ENCODE assay signal across 11 cellular contexts in genomic region chr15:71572452-71573053, GRCh38.
A peak's percentile ranks its signal among the peaks of the same experiment; 100 is the strongest.
DNase-seq lines count a peak whose midpoint lies in the region; ATAC-seq, FAIRE-seq and TF ChIP-seq lines count a peak whose summit lies in the region.
"Had no signal": no experiment of that assay in that cellular context is flagged by ENCODE, and none has a peak within 500 bp of the region (broad histone marks: within the 10 kb centered on the region; RNA-seq: fewer than 3 reads in every experiment).

No MANE protein-coding gene starts in this region.

- DNase-seq in D721Med (ENCODE audit: insufficient read length, low spot score) = no peak
- DNase-seq in NT2/D1 (ENCODE audit: low read depth, low spot score) = peak; percentile 43
- peak; percentile 65 for DNase-seq in epithelial cell of prostate (ENCODE audit: low read depth, low spot score)
- DNase-seq in left lung = peak in 1 of 2 donors; percentile 44
- DNase-seq in A172 (ENCODE audit: low spot score) = no peak
- DNase-seq in retina = no peak
- no peak for DNase-seq in activated CD4-positive, alpha-beta T cell treated with anti-CD3 and anti-CD28 coated beads, Interleukin-2, amount 50 U/mL, for 4 hours
- DNase-seq: Karpas-422, NCI-H526 treated with DMSO at 0.1 percent for 48 hours had no signal

- TF ChIP-seq CTCF in D721Med (IDR thresholded peaks at IDR 0.05; ENCODE audit: insufficient read depth, missing control alignments) (peak; percentile 2), left lung (IDR thresholded peaks at IDR 0.05) (peak in 1 of 2 donors; percentile 13)

- H3K27me3 ChIP-seq in NT2/D1 (ENCODE audit: insufficient read depth, insufficient read length) (no peaks in the 10 kb centered on the region), left lung (no peaks in the 10 kb centered on the region)

- H3K27ac ChIP-seq in epithelial cell of prostate (peak overlapping the region; percentile 66), left lung (peak overlapping the region in 1 of 2 donors; percentile 62)

- H3K9me3 ChIP-seq in NT2/D1 (ENCODE audit: insufficient read depth, low read length) (no peaks in the 10 kb centered on the region), left lung (no peaks in the 10 kb centered on the region)

- H3K4me3 ChIP-seq in NT2/D1 (ENCODE audit: insufficient read length, low read depth) = no peak overlapping the region
- H3K4me3 ChIP-seq in left lung = no peak overlapping the region

- H3K4me1 ChIP-seq in NT2/D1 (ENCODE audit: insufficient read depth, insufficient read length) (peaks cover 2% of the 10 kb centered on the region), left lung (peaks cover 0 to 6% of the 10 kb centered on the region in 2 donors)

- no peak for FAIRE-seq in D721Med (lab: Jason Lieb, UNC)
- FAIRE-seq: frontal cortex had no signal

- no peak overlapping the region for H3K9ac ChIP-seq in NT2/D1 (ENCODE audit: insufficient read length, low read depth)

- peak; percentile 96 for ATAC-seq in left lung
- ATAC-seq in HG03442 (IDR thresholded peaks at IDR 0.05; ENCODE audit: unreplicated experiment) = no peak

- intact Hi-C loops in left lung (cut with DNase I) = no loop called here

- H3K36me3 ChIP-seq in NT2/D1 (ENCODE audit: insufficient read depth, insufficient read length, low read length) (no peaks in the 10 kb centered on the region), left lung (no peaks in the 10 kb centered on the region)

Comparison
In these comparisons a context has a peak if more than half of its experiments do, and no peak if none do; other contexts are left out.
1. DNase-seq: peak in NT2/D1 (single experiment) and epithelial cell of prostate (single experiment); none in D721Med (single experiment), A172 (single experiment), retina (single experiment) and activated CD4-positive, alpha-beta T cell treated with anti-CD3 and anti-CD28 coated beads, Interleukin-2, amount 50 U/mL, for 4 hours (0 of 2).